1 cellular context compared by ENCODE assay signal in the genomic region with DNA sequence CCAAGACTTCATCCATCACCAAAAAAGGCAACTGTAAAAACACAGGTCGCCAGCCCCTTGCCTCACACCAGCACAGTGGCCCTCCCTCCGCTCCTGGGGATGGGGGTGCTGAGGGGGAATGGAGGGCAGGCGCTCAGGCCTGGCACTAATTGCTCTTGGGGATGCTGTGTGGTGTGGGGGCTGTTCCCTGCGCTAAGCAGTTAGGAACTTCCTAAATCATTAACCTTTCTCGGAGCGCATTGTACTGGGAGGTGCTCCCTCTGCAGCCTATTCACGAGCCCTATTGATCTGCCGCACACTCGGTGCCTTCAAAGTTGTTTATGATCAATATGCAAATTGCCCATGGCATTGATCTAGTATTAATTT.
TF ChIP-seq lines count a peak whose summit lies in the region.

No MANE protein-coding gene starts in this region.

TF ChIP-seq in H1, 55 proteins besides CTCF, POLR2A, EP300 and RAD21:
- TF ChIP-seq CBX8 (IDR thresholded peaks at IDR 0.05; ENCODE audit: borderline replicate concordance, low read depth, low read length), result no peak
